8 cellular contexts compared by ENCODE assay signal in the genomic region with DNA sequence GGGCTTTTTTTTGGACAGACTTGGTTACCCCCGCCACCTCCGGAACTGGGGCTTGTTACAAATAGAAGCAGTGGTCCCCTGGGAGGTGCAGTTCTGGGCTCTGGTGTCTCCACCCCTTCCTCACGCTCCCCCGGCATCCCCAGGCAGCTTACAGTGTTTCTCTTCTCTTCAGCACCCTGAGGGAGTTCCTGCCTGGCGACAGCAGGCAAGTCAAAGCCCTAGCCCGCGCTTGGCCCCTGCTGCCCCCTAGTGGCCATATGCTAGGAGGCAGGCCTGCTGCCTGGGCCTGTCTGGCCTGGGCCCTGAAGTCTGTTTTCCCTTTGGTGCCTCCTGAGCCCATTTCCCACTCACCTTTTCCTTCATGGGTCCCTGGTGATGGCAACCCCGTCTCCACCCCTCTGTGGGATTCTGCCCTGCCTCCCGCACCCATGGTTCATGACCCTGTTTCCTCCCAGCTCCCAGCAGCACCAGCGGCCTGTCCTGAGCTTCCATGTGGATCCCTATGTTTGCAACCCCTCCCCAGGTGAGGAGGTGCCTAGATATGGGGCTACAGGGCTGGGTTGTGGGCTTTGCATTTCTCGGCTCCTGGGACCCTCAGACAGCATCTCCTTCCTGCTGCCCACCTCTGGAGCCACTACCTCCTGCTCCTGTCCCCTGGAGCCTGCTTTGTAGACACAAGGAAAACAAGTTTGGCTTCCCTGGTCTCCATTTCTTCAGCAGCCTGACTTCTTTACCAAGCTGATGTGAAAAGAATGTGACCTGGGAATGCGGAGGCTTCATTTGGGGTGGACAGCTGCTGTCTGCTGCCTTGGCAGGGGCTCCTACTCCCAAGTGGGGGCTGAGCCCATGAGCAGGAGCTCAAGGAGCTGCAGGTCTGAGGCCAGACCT. TPM values are rescaled to one million over a fixed set of nuclear protein-coding genes. Genes with fewer than 3 reads are reported as not detected.
DNase-seq lines count a peak whose midpoint lies in the region; FAIRE-seq and TF ChIP-seq lines count a peak whose summit lies in the region.

No MANE protein-coding gene starts in this region.

- H2BK15ac ChIP-seq in neuronal stem cell (ENCODE audit: low read length), result no peak overlapping the region

- H3K9ac ChIP-seq in ES-I3 (ENCODE audit: low read depth, low read length), result peak overlapping the region; percentile 73; the same call in 1 of the 2 replicates
- H3K9ac ChIP-seq in neuronal stem cell (ENCODE audit: low read depth, low read length, poor library complexity), result no peak overlapping the region

- H3K14ac ChIP-seq in neuronal stem cell (ENCODE audit: low read length), result no peak overlapping the region

- DNase-seq in H54 (ENCODE audit: insufficient read length, low spot score) (peak; percentile 95), LoVo (ENCODE audit: low spot score) (peak; percentile 87), RWPE1 (ENCODE audit: low spot score) (peak; percentile 92), foreskin fibroblast (peak; percentile 77 to 94), neuronal stem cell (ENCODE audit: low spot score) (peak; percentile 78), substantia nigra (lab: John Stamatoyannopoulos, UW) (peak; percentile 49 to 96 (median 88))
- peak; percentile 85 for DNase-seq in activated T-helper 2 cell treated with anti-CD3 and anti-CD28 coated beads, Interferon-gamma antibody, Interleukin-2, Interleukin-4, amounts not matched to agents 10 μg/mL and 5 μg/mL and 100 μg/mL, durations not matched to agents 14 hours and 24 hours and 36 hours (ENCODE audit: low spot score)

- TF ChIP-seq CTCF in RWPE1 (conservative IDR thresholded peaks at IDR 0.05; ENCODE audit: low read depth) (peak; percentile 99), foreskin fibroblast (IDR thresholded peaks at IDR 0.05; ENCODE audit: low read depth, low read length) (peak; percentile 97)

- CTCF ChIA-PET in RWPE1 (lab: Yijun Ruan, JAX), result interaction anchor here (0.5 to 1.7 kb wide), 30 partner anchors 7 to 649 kb away, joined by 3 to 9 read pairs (median 4); no protein-coding TSS in a partner anchor

- H3K4me2 ChIP-seq in neuronal stem cell (ENCODE audit: insufficient read depth, low read length, poor library complexity, severe bottlenecking), result no peak overlapping the region

- intact Hi-C loops in activated T-helper 2 cell treated with anti-CD3 and anti-CD28 coated beads, Interferon-gamma antibody, Interleukin-2, Interleukin-4, amounts not matched to agents 10 μg/mL and 5 μg/mL and 100 μg/mL, durations not matched to agents 14 hours and 24 hours and 36 hours (cut with micrococcal nuclease), result loop anchor here (2.0 to 10.0 kb wide), 2 partner anchors 59 to 259 kb away; a partner anchor contains a TSS

- H2BK120ac ChIP-seq in neuronal stem cell (ENCODE audit: low read depth, low read length), result no peak overlapping the region

- H3K27ac ChIP-seq in RWPE1 (peak overlapping the region; percentile 77), neuronal stem cell (replicated peaks; ENCODE audit: low read length) (no peak overlapping the region), substantia nigra (ENCODE audit: low read depth, low read length, poor library complexity, severe bottlenecking) (peak overlapping the region; percentile 83)

- FAIRE-seq in H54 (lab: Jason Lieb, UNC), result no peak

- peaks cover 44% of the 10 kb centered on the region for H3K36me3 Mint-ChIP-seq in activated T-helper 2 cell treated with anti-CD3 and anti-CD28 coated beads, Interferon-gamma antibody, Interleukin-2, Interleukin-4, amounts not matched to agents 10 μg/mL and 5 μg/mL and 100 μg/mL, durations not matched to agents 14 hours and 24 hours and 36 hours (ENCODE audit: low read depth)

- no peak overlapping the region for H3K27ac Mint-ChIP-seq in activated T-helper 2 cell treated with anti-CD3 and anti-CD28 coated beads, Interferon-gamma antibody, Interleukin-2, Interleukin-4, amounts not matched to agents 10 μg/mL and 5 μg/mL and 100 μg/mL, durations not matched to agents 14 hours and 24 hours and 36 hours

- peaks cover 19% of the 10 kb centered on the region for H3K36me3 ChIP-seq in ES-I3 (ENCODE audit: insufficient read depth, low read length)
- H3K36me3 ChIP-seq in neuronal stem cell (replicated peaks in 1 of 2; ENCODE audit: control insufficient read depth in 2 of 2, insufficient read depth in 2 of 2, low read length in 2 of 2), result peaks cover 36 to 46% of the 10 kb centered on the region in 2 donors

- peak overlapping the region; percentile 54 for H3K18ac ChIP-seq in neuronal stem cell (ENCODE audit: low read length)

- H2AFZ ChIP-seq in neuronal stem cell (ENCODE audit: low read length), result peak overlapping the region; percentile 46

- peaks cover 25% of the 10 kb centered on the region for H3K4me1 Mint-ChIP-seq in activated T-helper 2 cell treated with anti-CD3 and anti-CD28 coated beads, Interferon-gamma antibody, Interleukin-2, Interleukin-4, amounts not matched to agents 10 μg/mL and 5 μg/mL and 100 μg/mL, durations not matched to agents 14 hours and 24 hours and 36 hours (ENCODE audit: low read depth)

- peaks cover 11 to 18% (median 14%) of the 10 kb centered on the region in 3 experiments for H3K27me3 ChIP-seq in neuronal stem cell (ENCODE audit: control insufficient read depth in 3 of 3, insufficient read depth in 3 of 3, low read depth in 1 of 3, low read length in 3 of 3)

- peaks cover 2% of the 10 kb centered on the region for H3K79me1 ChIP-seq in neuronal stem cell (ENCODE audit: low read depth, low read length)

- no peak overlapping the region for H3K4me3 ChIP-seq in foreskin fibroblast (ENCODE audit: low read depth in 1 of 2, low read length in 2 of 2)
- no peak overlapping the region for H3K4me3 ChIP-seq in neuronal stem cell (ENCODE audit: low read length in 2 of 2)

- H3K4ac ChIP-seq in neuronal stem cell (ENCODE audit: low read length), result no peak overlapping the region

- H3K4me3 Mint-ChIP-seq in activated T-helper 2 cell treated with anti-CD3 and anti-CD28 coated beads, Interferon-gamma antibody, Interleukin-2, Interleukin-4, amounts not matched to agents 10 μg/mL and 5 μg/mL and 100 μg/mL, durations not matched to agents 14 hours and 24 hours and 36 hours (ENCODE audit: low read depth), result peak overlapping the region; percentile 67

- H4K91ac ChIP-seq in neuronal stem cell (ENCODE audit: low read depth, low read length, poor library complexity), result no peak overlapping the region

- peak overlapping the region; percentile 3 for H3K23ac ChIP-seq in neuronal stem cell (ENCODE audit: low read depth, low read length, poor library complexity)

- H3K27me3 Mint-ChIP-seq in activated T-helper 2 cell treated with anti-CD3 and anti-CD28 coated beads, Interferon-gamma antibody, Interleukin-2, Interleukin-4, amounts not matched to agents 10 μg/mL and 5 μg/mL and 100 μg/mL, durations not matched to agents 14 hours and 24 hours and 36 hours (ENCODE audit: low read depth), result peaks cover 7% of the 10 kb centered on the region

- H3K4me1 ChIP-seq in ES-I3 (ENCODE audit: insufficient read depth, low read length), result no peaks in the 10 kb centered on the region
- H3K4me1 ChIP-seq in neuronal stem cell (ENCODE audit: control insufficient read depth in 2 of 2, insufficient read depth in 1 of 2, low read depth in 1 of 2, low read length in 2 of 2), result peaks cover 4 to 14% of the 10 kb centered on the region in 2 donors

- no peak overlapping the region for H2BK12ac ChIP-seq in neuronal stem cell (ENCODE audit: low read length)

- no peaks in the 10 kb centered on the region for H3K9me3 ChIP-seq in ES-I3 (ENCODE audit: control insufficient read depth, insufficient read depth, low read length)
- peaks cover 0 to 2% of the 10 kb centered on the region in 2 donors for H3K9me3 ChIP-seq in neuronal stem cell (replicated peaks in 1 of 2; ENCODE audit: control insufficient read depth in 2 of 2, insufficient read depth in 1 of 2, low read depth in 1 of 2, low read length in 2 of 2)

- POLR2A ChIA-PET in RWPE1 (lab: Yijun Ruan, JAX; ENCODE audit: low non-redundant PET), result interaction anchor here (0.6 to 1.2 kb wide), 2 partner anchors 9 to 679 kb away, joined by 3 to 4 read pairs; a partner anchor contains a TSS

- no peak overlapping the region for H4K8ac ChIP-seq in neuronal stem cell (ENCODE audit: low read depth, low read length)

- H3K9me3 Mint-ChIP-seq in activated T-helper 2 cell treated with anti-CD3 and anti-CD28 coated beads, Interferon-gamma antibody, Interleukin-2, Interleukin-4, amounts not matched to agents 10 μg/mL and 5 μg/mL and 100 μg/mL, durations not matched to agents 14 hours and 24 hours and 36 hours, result no peaks in the 10 kb centered on the region

- peak; percentile 32 for TF ChIP-seq POLR2A in H54 (IDR thresholded peaks at IDR 0.05; ENCODE audit: low read depth, low read length)

- no CpG with 5 or more reads among the region's 12 CpGs for WGBS in neuronal stem cell (ENCODE audit: extremely low coverage in 2 of 2, insufficient read length in 2 of 2, insufficient replicate concordance in 1 of 2), 2 donors

- H2AK5ac ChIP-seq in neuronal stem cell (ENCODE audit: low read depth, low read length), result peak overlapping the region; percentile 73

- H2BK5ac ChIP-seq in neuronal stem cell (ENCODE audit: low read length), result no peak overlapping the region

RNA-seq across cellular contexts. Expression of a gene that starts 2.2 kb away (rescaled TPM):
- total RNA-seq in activated T-helper 2 cell treated with anti-CD3 and anti-CD28 coated beads, Interferon-gamma antibody, Interleukin-2, Interleukin-4, amounts not matched to agents 10 μg/mL and 5 μg/mL and 100 μg/mL, durations not matched to agents 14 hours and 24 hours and 36 hours, result 0.98 and 1.4 TPM in 2 replicates
- polyA plus RNA-seq in neuronal stem cell (2013, experiment 1 of 2), result 3.1 TPM
- 3.0 TPM for polyA plus RNA-seq in neuronal stem cell (2013, experiment 2 of 2)

RNA-seq across cellular contexts. Expression of a gene that starts 9.1 kb away (rescaled TPM):
- total RNA-seq in activated T-helper 2 cell treated with anti-CD3 and anti-CD28 coated beads, Interferon-gamma antibody, Interleukin-2, Interleukin-4, amounts not matched to agents 10 μg/mL and 5 μg/mL and 100 μg/mL, durations not matched to agents 14 hours and 24 hours and 36 hours, result 457 and 465 TPM in 2 replicates
- 171 TPM for polyA plus RNA-seq in neuronal stem cell (2013, experiment 1 of 2)
- polyA plus RNA-seq in neuronal stem cell (2013, experiment 2 of 2), result 170 TPM

RNA-seq across cellular contexts. Expression of a gene that starts 57.9 kb away (rescaled TPM):
- total RNA-seq in activated T-helper 2 cell treated with anti-CD3 and anti-CD28 coated beads, Interferon-gamma antibody, Interleukin-2, Interleukin-4, amounts not matched to agents 10 μg/mL and 5 μg/mL and 100 μg/mL, durations not matched to agents 14 hours and 24 hours and 36 hours, result 116 and 117 TPM in 2 replicates
- 33.6 TPM for polyA plus RNA-seq in neuronal stem cell (2013, experiment 1 of 2)
- polyA plus RNA-seq in neuronal stem cell (2013, experiment 2 of 2), result 39.3 TPM
